1 cellular context compared by ENCODE assay signal in the genomic region with DNA sequence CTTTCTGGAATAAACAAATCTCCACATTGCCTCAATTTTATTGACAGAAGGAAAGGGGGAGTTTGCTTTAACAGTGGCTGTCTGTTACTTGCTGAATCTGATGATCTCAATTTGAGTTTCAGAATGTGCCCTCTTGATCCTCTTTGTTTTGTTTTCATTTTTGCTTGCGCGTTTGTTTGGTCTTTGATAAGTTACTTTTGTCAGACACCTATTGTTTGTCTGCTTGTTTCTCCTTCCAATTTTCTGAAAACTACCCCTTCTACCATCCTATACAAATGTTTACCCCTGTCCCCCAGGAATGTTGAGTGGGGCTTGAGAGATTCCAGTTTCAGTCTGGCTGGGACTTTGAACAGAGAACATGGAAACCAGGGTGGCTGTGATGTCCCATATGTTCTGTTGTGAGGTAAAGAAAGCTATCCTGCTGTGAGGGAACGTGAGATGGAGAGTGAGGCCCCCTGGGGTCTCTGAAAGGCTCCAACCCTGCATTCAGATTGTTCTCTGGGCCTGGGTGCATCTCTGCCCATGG.
TF ChIP-seq lines count a peak whose summit lies in the region.

No MANE protein-coding gene starts in this region.

TF ChIP-seq in HepG2, 621 proteins besides CTCF, POLR2A, EP300 and RAD21 (continued from another document and continues in another):
- TF ChIP-seq, protein P1, sequence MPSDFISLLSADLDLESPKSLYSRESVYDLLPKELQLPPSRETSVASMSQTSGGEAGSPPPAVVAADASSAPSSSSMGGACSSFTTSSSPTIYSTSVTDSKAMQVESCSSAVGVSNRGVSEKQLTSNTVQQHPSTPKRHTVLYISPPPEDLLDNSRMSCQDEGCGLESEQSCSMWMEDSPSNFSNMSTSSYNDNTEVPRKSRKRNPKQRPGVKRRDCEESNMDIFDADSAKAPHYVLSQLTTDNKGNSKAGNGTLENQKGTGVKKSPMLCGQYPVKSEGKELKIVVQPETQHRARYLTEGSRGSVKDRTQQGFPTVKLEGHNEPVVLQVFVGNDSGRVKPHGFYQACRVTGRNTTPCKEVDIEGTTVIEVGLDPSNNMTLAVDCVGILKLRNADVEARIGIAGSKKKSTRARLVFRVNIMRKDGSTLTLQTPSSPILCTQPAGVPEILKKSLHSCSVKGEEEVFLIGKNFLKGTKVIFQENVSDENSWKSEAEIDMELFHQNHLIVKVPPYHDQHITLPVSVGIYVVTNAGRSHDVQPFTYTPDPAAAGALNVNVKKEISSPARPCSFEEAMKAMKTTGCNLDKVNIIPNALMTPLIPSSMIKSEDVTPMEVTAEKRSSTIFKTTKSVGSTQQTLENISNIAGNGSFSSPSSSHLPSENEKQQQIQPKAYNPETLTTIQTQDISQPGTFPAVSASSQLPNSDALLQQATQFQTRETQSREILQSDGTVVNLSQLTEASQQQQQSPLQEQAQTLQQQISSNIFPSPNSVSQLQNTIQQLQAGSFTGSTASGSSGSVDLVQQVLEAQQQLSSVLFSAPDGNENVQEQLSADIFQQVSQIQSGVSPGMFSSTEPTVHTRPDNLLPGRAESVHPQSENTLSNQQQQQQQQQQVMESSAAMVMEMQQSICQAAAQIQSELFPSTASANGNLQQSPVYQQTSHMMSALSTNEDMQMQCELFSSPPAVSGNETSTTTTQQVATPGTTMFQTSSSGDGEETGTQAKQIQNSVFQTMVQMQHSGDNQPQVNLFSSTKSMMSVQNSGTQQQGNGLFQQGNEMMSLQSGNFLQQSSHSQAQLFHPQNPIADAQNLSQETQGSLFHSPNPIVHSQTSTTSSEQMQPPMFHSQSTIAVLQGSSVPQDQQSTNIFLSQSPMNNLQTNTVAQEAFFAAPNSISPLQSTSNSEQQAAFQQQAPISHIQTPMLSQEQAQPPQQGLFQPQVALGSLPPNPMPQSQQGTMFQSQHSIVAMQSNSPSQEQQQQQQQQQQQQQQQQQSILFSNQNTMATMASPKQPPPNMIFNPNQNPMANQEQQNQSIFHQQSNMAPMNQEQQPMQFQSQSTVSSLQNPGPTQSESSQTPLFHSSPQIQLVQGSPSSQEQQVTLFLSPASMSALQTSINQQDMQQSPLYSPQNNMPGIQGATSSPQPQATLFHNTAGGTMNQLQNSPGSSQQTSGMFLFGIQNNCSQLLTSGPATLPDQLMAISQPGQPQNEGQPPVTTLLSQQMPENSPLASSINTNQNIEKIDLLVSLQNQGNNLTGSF (CRISPR knock-in tag; IDR thresholded peaks at IDR 0.05): no peak
- no peak for TF ChIP-seq SNAPC5 (CRISPR knock-in tag; IDR thresholded peaks at IDR 0.05; ENCODE audit: borderline replicate concordance)
- 0 out of 2 replicates have a peak, but pooled peaks have one; percentile 26 for TF ChIP-seq ELF3 (CRISPR knock-in tag; IDR thresholded peaks at IDR 0.05)
- no peak for TF ChIP-seq ZFP36L1 (CRISPR knock-in tag; IDR thresholded peaks at IDR 0.05)
- no peak for TF ChIP-seq ZBTB44 (CRISPR knock-in tag; IDR thresholded peaks at IDR 0.05)
- peak; percentile 49; the same call in 1 of the 2 replicates for TF ChIP-seq FOXK2 (IDR thresholded peaks at IDR 0.05)
- no peak for TF ChIP-seq ATM (IDR thresholded peaks at IDR 0.05; ENCODE audit: borderline replicate concordance)
- peak; percentile 78 for TF ChIP-seq ARID5B (CRISPR knock-in tag; IDR thresholded peaks at IDR 0.05)
- TF ChIP-seq SOX5 (CRISPR knock-in tag; IDR thresholded peaks at IDR 0.05; ENCODE audit: borderline replicate concordance): peak; percentile 97
- no peak for TF ChIP-seq ZNF143 (CRISPR knock-in tag; IDR thresholded peaks at IDR 0.05)
- no peak for TF ChIP-seq ZNF563 (CRISPR knock-in tag; IDR thresholded peaks at IDR 0.05)
- peak; percentile 79 for TF ChIP-seq HNF4A (CRISPR knock-in tag; IDR thresholded peaks at IDR 0.05)
- TF ChIP-seq USF2 (IDR thresholded peaks at IDR 0.05; ENCODE audit: low read depth, low read length): no peak
- no peak for TF ChIP-seq USF2 (CRISPR knock-in tag; IDR thresholded peaks at IDR 0.05; ENCODE audit: borderline replicate concordance)
- TF ChIP-seq ISL2 (CRISPR knock-in tag; IDR thresholded peaks at IDR 0.05): peak; percentile 84
- TF ChIP-seq MAFK (conservative IDR thresholded peaks at IDR 0.05 in 1 of 2, IDR thresholded peaks at IDR 0.05 in 1 of 2; ENCODE audit: low read length in 2 of 2): no peak
- TF ChIP-seq, protein P2, sequence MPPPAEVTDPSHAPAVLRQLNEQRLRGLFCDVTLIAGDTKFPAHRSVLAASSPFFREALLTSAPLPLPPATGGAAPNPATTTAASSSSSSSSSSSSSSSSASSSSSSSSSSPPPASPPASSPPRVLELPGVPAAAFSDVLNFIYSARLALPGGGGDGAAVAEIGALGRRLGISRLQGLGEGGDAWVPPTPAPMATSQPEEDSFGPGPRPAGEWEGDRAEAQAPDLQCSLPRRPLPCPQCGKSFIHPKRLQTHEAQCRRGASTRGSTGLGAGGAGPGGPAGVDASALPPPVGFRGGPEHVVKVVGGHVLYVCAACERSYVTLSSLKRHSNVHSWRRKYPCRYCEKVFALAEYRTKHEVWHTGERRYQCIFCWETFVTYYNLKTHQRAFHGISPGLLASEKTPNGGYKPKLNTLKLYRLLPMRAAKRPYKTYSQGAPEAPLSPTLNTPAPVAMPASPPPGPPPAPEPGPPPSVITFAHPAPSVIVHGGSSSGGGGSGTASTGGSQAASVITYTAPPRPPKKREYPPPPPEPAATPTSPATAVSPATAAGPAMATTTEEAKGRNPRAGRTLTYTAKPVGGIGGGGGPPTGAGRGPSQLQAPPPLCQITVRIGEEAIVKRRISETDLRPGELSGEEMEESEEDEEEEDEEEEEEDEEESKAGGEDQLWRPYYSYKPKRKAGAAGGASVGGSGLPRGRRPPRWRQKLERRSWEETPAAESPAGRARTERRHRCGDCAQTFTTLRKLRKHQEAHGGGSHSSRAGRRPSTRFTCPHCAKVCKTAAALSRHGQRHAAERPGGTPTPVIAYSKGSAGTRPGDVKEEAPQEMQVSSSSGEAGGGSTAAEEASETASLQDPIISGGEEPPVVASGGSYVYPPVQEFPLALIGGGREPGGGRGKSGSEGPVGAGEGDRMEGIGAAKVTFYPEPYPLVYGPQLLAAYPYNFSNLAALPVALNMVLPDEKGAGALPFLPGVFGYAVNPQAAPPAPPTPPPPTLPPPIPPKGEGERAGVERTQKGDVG (CRISPR knock-in tag; IDR thresholded peaks at IDR 0.05; ENCODE audit: borderline replicate concordance): no peak
- TF ChIP-seq GATAD2A (CRISPR knock-in tag; IDR thresholded peaks at IDR 0.05): peak; percentile 81; the same call in 1 of the 2 replicates
- TF ChIP-seq NFIC (IDR thresholded peaks at IDR 0.05; ENCODE audit: low read length): no peak; the same call in 1 of the 2 replicates
- TF ChIP-seq SMAD1 (CRISPR knock-in tag; IDR thresholded peaks at IDR 0.05; ENCODE audit: borderline replicate concordance, low read depth): no peak
- no peak for TF ChIP-seq MLX (CRISPR knock-in tag; IDR thresholded peaks at IDR 0.05)
- TF ChIP-seq HHEX (CRISPR knock-in tag; IDR thresholded peaks at IDR 0.05): 0 out of 2 replicates have a peak, but pooled peaks have one; percentile 51
- TF ChIP-seq ETV5 (CRISPR knock-in tag; IDR thresholded peaks at IDR 0.05; ENCODE audit: borderline replicate concordance): no peak
- peak; percentile 92 for TF ChIP-seq ZNF710 (CRISPR knock-in tag; IDR thresholded peaks at IDR 0.05; ENCODE audit: borderline replicate concordance)
- no peak for TF ChIP-seq ZNF841 (CRISPR knock-in tag; IDR thresholded peaks at IDR 0.05; ENCODE audit: borderline replicate concordance)
- no peak for TF ChIP-seq HIVEP1 (CRISPR knock-in tag; IDR thresholded peaks at IDR 0.05)
- no peak for TF ChIP-seq MATR3 (CRISPR knock-in tag; IDR thresholded peaks at IDR 0.05)
- no peak for TF ChIP-seq FOXM1 (CRISPR knock-in tag; IDR thresholded peaks at IDR 0.05)
- TF ChIP-seq, protein P3, sequence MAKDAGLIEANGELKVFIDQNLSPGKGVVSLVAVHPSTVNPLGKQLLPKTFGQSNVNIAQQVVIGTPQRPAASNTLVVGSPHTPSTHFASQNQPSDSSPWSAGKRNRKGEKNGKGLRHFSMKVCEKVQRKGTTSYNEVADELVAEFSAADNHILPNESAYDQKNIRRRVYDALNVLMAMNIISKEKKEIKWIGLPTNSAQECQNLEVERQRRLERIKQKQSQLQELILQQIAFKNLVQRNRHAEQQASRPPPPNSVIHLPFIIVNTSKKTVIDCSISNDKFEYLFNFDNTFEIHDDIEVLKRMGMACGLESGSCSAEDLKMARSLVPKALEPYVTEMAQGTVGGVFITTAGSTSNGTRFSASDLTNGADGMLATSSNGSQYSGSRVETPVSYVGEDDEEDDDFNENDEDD (CRISPR knock-in tag; IDR thresholded peaks at IDR 0.05; ENCODE audit: borderline replicate concordance): no peak
- TF ChIP-seq ZNF598 (CRISPR knock-in tag; IDR thresholded peaks at IDR 0.05; ENCODE audit: borderline replicate concordance): no peak
- TF ChIP-seq IRX3 (CRISPR knock-in tag; IDR thresholded peaks at IDR 0.05; ENCODE audit: borderline replicate concordance, low read depth): no peak
- no peak for TF ChIP-seq MIER2 (CRISPR knock-in tag; IDR thresholded peaks at IDR 0.05)
- no peak for TF ChIP-seq NR2F1 (CRISPR knock-in tag; IDR thresholded peaks at IDR 0.05)
- no peak for TF ChIP-seq SIX1 (CRISPR knock-in tag; IDR thresholded peaks at IDR 0.05; ENCODE audit: borderline replicate concordance)
- peak; percentile 94 for TF ChIP-seq ZNF644 (CRISPR knock-in tag; IDR thresholded peaks at IDR 0.05; ENCODE audit: low read depth)
- no peak for TF ChIP-seq ZNF292 (CRISPR knock-in tag; IDR thresholded peaks at IDR 0.05; ENCODE audit: borderline replicate concordance, low read depth)
